Comparison of ENCODE assay signal across 8 cellular contexts in the genomic region with DNA sequence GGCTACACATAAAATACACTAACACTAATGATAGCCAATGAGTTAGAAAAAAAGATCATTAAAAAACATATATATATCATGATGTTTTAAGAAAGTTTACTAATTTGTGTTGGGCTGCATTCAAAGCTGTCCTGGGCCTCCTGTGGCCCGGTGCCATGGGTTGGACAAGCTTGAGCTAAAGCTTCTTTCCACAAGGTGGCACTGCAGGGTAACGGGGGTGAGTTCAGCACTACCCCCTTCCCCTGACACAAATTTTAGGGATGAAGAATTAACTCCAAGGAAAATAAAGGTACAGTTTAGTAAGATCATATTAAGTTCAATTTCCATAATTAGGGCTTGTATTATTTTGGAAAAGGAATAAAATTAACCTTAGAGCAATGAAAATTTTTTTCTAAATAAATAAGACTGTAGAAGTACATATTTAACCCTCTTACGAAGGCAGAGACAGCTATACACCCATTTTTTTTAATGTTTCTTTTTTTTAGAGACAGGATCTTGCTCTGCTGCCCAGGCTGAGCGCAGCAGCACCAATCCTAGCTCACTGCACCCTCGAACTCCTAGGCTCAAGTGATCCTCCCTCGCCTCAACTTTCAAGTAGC. TPM values are rescaled to one million over a fixed set of nuclear protein-coding genes. Genes with fewer than 3 reads are reported as not detected.
DNase-seq lines count a peak whose midpoint lies in the region; ATAC-seq, FAIRE-seq and TF ChIP-seq lines count a peak whose summit lies in the region.

No MANE protein-coding gene starts in this region.

- no peaks in the 10 kb centered on the region for H3K36me3 ChIP-seq in parathyroid adenoma (ENCODE audit: control insufficient read depth, insufficient read depth, low read length)

- H3K79me2 ChIP-seq in parathyroid adenoma = peaks cover 69% of the 10 kb centered on the region

- ATAC-seq in HG03469 (IDR thresholded peaks at IDR 0.05; ENCODE audit: unreplicated experiment) = no peak

- H3K27ac Mint-ChIP-seq in type B pancreatic cell = no peak overlapping the region

- H3K9me3 ChIP-seq in parathyroid adenoma (ENCODE audit: control insufficient read depth, low read length) = no peaks in the 10 kb centered on the region

- FAIRE-seq in D721Med (lab: Jason Lieb, UNC) = no peak

- no peak overlapping the region for H3K9ac ChIP-seq in parathyroid adenoma

- H3K9me3 Mint-ChIP-seq in type B pancreatic cell = no peaks in the 10 kb centered on the region

- H3K36me3 Mint-ChIP-seq in type B pancreatic cell = no peaks in the 10 kb centered on the region

- no peaks in the 10 kb centered on the region for H3K27me3 Mint-ChIP-seq in type B pancreatic cell

- peaks cover 4% of the 10 kb centered on the region for H3K4me1 ChIP-seq in parathyroid adenoma

- H3K4me2 ChIP-seq in parathyroid adenoma (ENCODE audit: low read length) = no peak overlapping the region

- no peaks in the 10 kb centered on the region for H3K4me1 Mint-ChIP-seq in type B pancreatic cell (ENCODE audit: unreplicated experiment)

- H3K4me3 Mint-ChIP-seq in type B pancreatic cell = no peak overlapping the region

- H3K27me3 ChIP-seq in parathyroid adenoma (ENCODE audit: control insufficient read depth, insufficient read depth, low read length) = no peaks in the 10 kb centered on the region

- DNase-seq in D721Med (ENCODE audit: insufficient read length, low spot score) (no peak), Kasumi-1 (lab: John Stamatoyannopoulos, UW) (peak; percentile 64), SHP77 (lab: John Stamatoyannopoulos, UW) (peak; percentile 67 to 74), globus pallidus (ENCODE audit: low spot score) (peak; percentile 63), type B pancreatic cell (ENCODE audit: extremely low spot score, unreplicated experiment) (peak; percentile 75)
- peak; percentile 82 for DNase-seq in activated effector memory CD4-positive, alpha-beta T cell treated with anti-CD3 and anti-CD28 coated beads, Interleukin-2, amount 50 U/mL, for 16 hours

- no peak overlapping the region for H3K27ac ChIP-seq in parathyroid adenoma

- TF ChIP-seq CTCF in D721Med (IDR thresholded peaks at IDR 0.05; ENCODE audit: insufficient read depth, missing control alignments) = peak; percentile 93
- TF ChIP-seq CTCF in parathyroid adenoma (IDR thresholded peaks at IDR 0.05) = peak; percentile 95
- TF ChIP-seq CTCF in type B pancreatic cell (conservative IDR thresholded peaks at IDR 0.05) = peak; percentile 89

- no peak overlapping the region for H3K4me3 ChIP-seq in parathyroid adenoma (ENCODE audit: low read depth, low read length)

- no peak overlapping the region for H2AFZ ChIP-seq in parathyroid adenoma

RNA-seq across cellular contexts. Expression of a gene that starts 38.9 kb away (rescaled TPM):
- 20.4 and 42.0 TPM in 2 replicates for total RNA-seq in type B pancreatic cell (ENCODE audit: low replicate concordance)
